Comparison of ENCODE assay signal across 1 cellular context in genomic region chr6:43517503-43518357, GRCh38.
TF ChIP-seq lines count a peak whose summit lies in the region.

No MANE protein-coding gene starts in this region.

TF ChIP-seq in GM12878, 131 proteins besides CTCF, POLR2A, EP300 and RAD21:
- TF ChIP-seq RB1 (IDR thresholded peaks at IDR 0.05; ENCODE audit: borderline replicate concordance) (no peak), FOS (IDR thresholded peaks at IDR 0.05; ENCODE audit: borderline replicate concordance, extremely low read depth, insufficient read length) (no peak), IRF3 (IDR thresholded peaks at IDR 0.05) (no peak), NKRF (conservative IDR thresholded peaks at IDR 0.05) (no peak), DPF2 (IDR thresholded peaks at IDR 0.05) (no peak), CEBPZ (IDR thresholded peaks at IDR 0.05; ENCODE audit: low read depth, low read length) (no peak), REST (IDR thresholded peaks at IDR 0.05; ENCODE audit: low read depth, low read length) (no peak), RCOR1 (conservative IDR thresholded peaks at IDR 0.05; ENCODE audit: low read depth, low read length) (no peak), NFXL1 (IDR thresholded peaks at IDR 0.05; ENCODE audit: borderline replicate concordance) (no peak), CREB1 (IDR thresholded peaks at IDR 0.05; ENCODE audit: low read depth) (no peak), SUZ12 (IDR thresholded peaks at IDR 0.05; ENCODE audit: unreplicated experiment) (no peak), TCF7 (IDR thresholded peaks at IDR 0.05; ENCODE audit: borderline replicate concordance) (no peak), SREBF2 (IDR thresholded peaks at IDR 0.05; ENCODE audit: low read length) (no peak), PKNOX1 (IDR thresholded peaks at IDR 0.05) (no peak)
